ENCODE assay signal across 8 cellular contexts in the genomic region with DNA sequence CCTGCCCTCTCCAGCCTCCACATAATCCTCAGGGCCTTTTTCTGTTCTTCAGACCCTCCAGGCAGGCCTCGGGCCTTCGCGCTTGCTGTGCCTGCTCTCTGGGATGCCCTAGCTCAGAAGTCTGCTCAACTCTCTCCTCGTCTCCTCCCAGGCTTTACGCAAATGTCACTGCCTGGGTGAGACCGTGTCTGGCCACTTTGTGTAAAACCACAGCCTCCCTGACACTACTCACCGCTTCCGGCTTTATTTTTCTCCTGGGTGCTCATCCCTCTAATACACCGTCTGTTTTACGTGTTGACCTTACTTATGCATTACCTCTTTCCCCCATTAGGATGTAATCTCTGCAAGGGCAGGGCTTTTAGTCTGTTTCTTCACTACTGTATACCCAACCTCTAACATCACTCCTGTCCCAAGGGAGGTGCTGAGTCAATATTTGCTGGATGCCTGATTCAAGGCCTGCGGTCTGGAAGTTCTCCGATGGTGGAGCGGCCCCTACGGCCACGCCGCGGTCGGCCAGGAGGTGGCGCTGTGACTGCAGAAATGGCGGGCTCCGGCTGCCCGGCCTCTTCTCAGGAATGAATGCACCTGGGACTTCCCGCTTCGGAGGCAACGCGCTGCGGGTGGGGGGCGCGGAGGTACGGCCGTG. TPM values are rescaled to one million over a fixed set of nuclear protein-coding genes. Genes with fewer than 3 reads are reported as not detected.
DNase-seq lines count a peak whose midpoint lies in the region; ATAC-seq and TF ChIP-seq lines count a peak whose summit lies in the region.

No MANE protein-coding gene starts in this region.

- H3K27ac ChIP-seq in dorsolateral prefrontal cortex: peak overlapping the region in 3 of 59 donors; percentile 15 to 44 (median 22)
- H3K27ac ChIP-seq in right lobe of liver: no peak overlapping the region

- no peak for TF ChIP-seq POLR2A in right lobe of liver (IDR thresholded peaks at IDR 0.05)

- H3K4me3 ChIP-seq in dorsolateral prefrontal cortex (peak overlapping the region in 43 of 59 donors; percentile 3 to 53 (median 33)), right lobe of liver (no peak overlapping the region)

- peaks cover 0 to 3% (median 0%) of the 10 kb centered on the region in 4 donors for H3K4me1 ChIP-seq in right lobe of liver

- DNase-seq in ELR (ENCODE audit: low read depth): peak; percentile 90
- peak; percentile 48 for DNase-seq in NCI-H510A treated with DMSO at 0.1 percent for 48 hours (lab: John Stamatoyannopoulos, UW)
- DNase-seq in activated CD4-positive, alpha-beta T cell treated with anti-CD3 and anti-CD28 coated beads, Interleukin-2, amount 50 U/mL, for 24 hours (ENCODE audit: low read depth in 1 of 2, low spot score in 1 of 2): peak; percentile 51 to 57
- DNase-seq in dorsolateral prefrontal cortex: peak; percentile 67 to 93 (median 86)
- peak; percentile 80 to 84 (median 82) for DNase-seq in right lobe of liver
- peak; percentile 58 to 74 (median 65) for DNase-seq in stimulated activated CD4-positive, alpha-beta T cell treated with anti-CD3 and anti-CD28 coated beads, TNF-alpha, amount 100 ng/mL, for 24 hours (ENCODE audit: low read depth in 3 of 3)

- H3K27me3 ChIP-seq in dorsolateral prefrontal cortex (no peaks in the 10 kb centered on the region), right lobe of liver (no peaks in the 10 kb centered on the region)

- ATAC-seq in HG03159 (IDR thresholded peaks at IDR 0.05; ENCODE audit: unreplicated experiment) (peak; percentile 64), right lobe of liver (peak; percentile 93 to 99 (median 96)), HG03139 (IDR thresholded peaks at IDR 0.05; ENCODE audit: unreplicated experiment) (no peak)

- TF ChIP-seq CTCF in dorsolateral prefrontal cortex (IDR thresholded peaks at IDR 0.05 in 54 of 56, conservative IDR thresholded peaks at IDR 0.05 in 2 of 56; ENCODE audit: low read depth in 1 of 56, partially characterized antibody in 56 of 56): peak; percentile 87 to 100 (median 99)
- TF ChIP-seq CTCF in right lobe of liver (IDR thresholded peaks at IDR 0.05): peak in 3 of 4 donors; percentile 97 to 99 (median 99)

- intact Hi-C loops in dorsolateral prefrontal cortex (cut with DNase I): loop anchor here (1.0 to 10.0 kb wide), 9 partner anchors 51 to 751 kb away; partner anchors contain the start of gene NECTIN1 (in 1 of the 2)
- intact Hi-C loops in right lobe of liver (cut with DNase I): loop anchor here (5.0 to 10.0 kb wide), 4 partner anchors 54 to 631 kb away; no protein-coding TSS in a partner anchor

- H3K9me3 ChIP-seq in right lobe of liver: no peaks in the 10 kb centered on the region

- H3K36me3 ChIP-seq in right lobe of liver: no peaks in the 10 kb centered on the region

- WGBS in right lobe of liver (ENCODE audit: insufficient coverage, low coverage, low lambda C conversion rate, missing lambda C conversion rate): 27% methylated on average over 22 of the region's 31 CpGs

RNA-seq across cellular contexts. Expression of gene THY1, which starts 58.2 kb away (rescaled TPM):
- total RNA-seq in dorsolateral prefrontal cortex: 100 to 1,000 TPM; 161 to 881 (median 538) TPM
- 1 to 10 TPM in 4 of 6 experiments, under 1 TPM in 2; 0.13 to 5.3 (median 2.1) TPM for total RNA-seq in right lobe of liver

Comparison
In these comparisons a context has a peak if more than half of its experiments do, and no peak if none do; other contexts are left out.
1. H3K4me3 ChIP-seq: peak in dorsolateral prefrontal cortex (43 of 59); none in right lobe of liver (0 of 3).
2. RNA of gene THY1, which starts 58.2 kb away (total RNA-seq): 161 to 881 TPM in dorsolateral prefrontal cortex; 0.13 to 5.3 TPM in right lobe of liver; every median in the first group is over 10 times any median in the second.
3. Peak in every context shown above with its lines, with median percentiles within 50 percentile points of each other: DNase-seq.